In genomic region chr5:178232124-178232919, GRCh38 we compare ENCODE assay signal across 8 cellular contexts. TPM values are rescaled to one million over a fixed set of nuclear protein-coding genes. Genes with fewer than 3 reads are reported as not detected.
DNase-seq lines count a peak whose midpoint lies in the region; ATAC-seq, FAIRE-seq and TF ChIP-seq lines count a peak whose summit lies in the region.

Gene PHYKPL, minus strand, starts transcription at chr5:178232802. Its CDS starts 252 bp downstream, at chr5:178232550.

- peaks cover 11 to 25% of the 10 kb centered on the region in 2 donors for H3K36me3 ChIP-seq in kidney (ENCODE audit: control insufficient read depth in 1 of 2, insufficient read depth in 2 of 2, low read length in 2 of 2)

- intact Hi-C loops in kidney (cut with DNase I) = no loop called here

- H3K4me1 ChIP-seq in kidney (ENCODE audit: control insufficient read depth in 1 of 2, insufficient read depth in 1 of 2, low read depth in 1 of 2, low read length in 2 of 2) = peaks cover 18 to 34% of the 10 kb centered on the region in 2 donors

- DNase-seq in NCI-H446 (lab: John Stamatoyannopoulos, UW) (peak; percentile 25 to 73), NCI-H446 treated with DMSO at 0.1 percent for 48 hours (lab: John Stamatoyannopoulos, UW) (no peak), NCI-H1092 treated with DMSO at 0.1 percent for 48 hours (lab: John Stamatoyannopoulos, UW) (peak; percentile 28), cerebellar cortex (ENCODE audit: low spot score) (peak; percentile 63), kidney (peak; percentile 93)
- DNase-seq in activated CD4-positive, CD25-positive, alpha-beta regulatory T cell treated with anti-CD3 and anti-CD28 coated beads, Interleukin-2, amount 50 U/mL, for 16 hours (ENCODE audit: low read depth, low spot score) = peak; percentile 30
- DNase-seq in stimulated activated CD4-positive, alpha-beta T cell treated with anti-CD3 and anti-CD28 coated beads, Interleukin-15, amount 100 ng/mL, for 1 hour (ENCODE audit: low read depth in 1 of 2, low spot score in 1 of 2) = peak; percentile 42 to 61

- peak within 1 kb of the TSS; percentile 91 to 96 for H3K27ac ChIP-seq in kidney (ENCODE audit: low read depth in 2 of 2, low read length in 2 of 2)

- no peaks in the 10 kb centered on the region for H3K9me3 ChIP-seq in kidney (ENCODE audit: control insufficient read depth in 1 of 2, low read length in 2 of 2)

- peak within 1 kb of the TSS; percentile 79 to 82 for H3K4me3 ChIP-seq in kidney (ENCODE audit: low read length in 2 of 2)

- peak; percentile 66 for ATAC-seq in HG02588 (IDR thresholded peaks at IDR 0.05; ENCODE audit: unreplicated experiment)

- peak within 1 kb of the TSS; percentile 66 to 87 for H3K9ac ChIP-seq in kidney (ENCODE audit: low read length in 2 of 2)

- peak; percentile 4 for TF ChIP-seq CTCF in kidney (IDR thresholded peaks at IDR 0.05; ENCODE audit: borderline replicate concordance, extremely low read depth, insufficient read depth)

- no peak for FAIRE-seq in kidney (lab: Jason Lieb, UNC)

RNA-seq across cellular contexts. Expression of gene PHYKPL, which starts in this region (rescaled TPM):
- total RNA-seq in kidney = 116 TPM
- 35.3 TPM for polyA plus RNA-seq in kidney (ENCODE audit: insufficient read depth, low read depth, low replicate concordance)
